Comparison of ENCODE assay signal across 8 cellular contexts in genomic region chr17:4950757-4951204, GRCh38. TPM values are rescaled to one million over a fixed set of nuclear protein-coding genes. Genes with fewer than 3 reads are reported as not detected.
DNase-seq lines count a peak whose midpoint lies in the region; ATAC-seq and TF ChIP-seq lines count a peak whose summit lies in the region.

Gene ENO3, plus strand, starts transcription at chr17:4951119. Its CDS starts 711 bp downstream, at chr17:4951830.

- in situ Hi-C loops in astrocyte of the spinal cord (cut with HindIII; ENCODE audit: low sequenced_read_pairs) = no loop called here

- POLR2A ChIA-PET in CD4-positive, alpha-beta memory T cell (lab: Charles Lee; ENCODE audit: partially characterized antibody) = interaction anchor here (0.9 to 25.3 kb wide), 6 partner anchors 11 to 807 kb away, joined by 4 to 973 read pairs (median 6); partner anchors contain the start of genes CAMTA2, CYB5D2, INCA1 and KIF1C

- TF ChIP-seq EP300 in tibial nerve (IDR thresholded peaks at IDR 0.05) = no peak

- intact Hi-C loops in CD4-positive, alpha-beta memory T cell (cut with micrococcal nuclease) = no loop called here

- H3K27me3 ChIP-seq in CD4-positive, alpha-beta memory T cell (ENCODE audit: insufficient read depth, low read length) = no peaks in the 10 kb centered on the region
- H3K27me3 ChIP-seq in tibial nerve = no peaks in the 10 kb centered on the region

- H3K27me3 Mint-ChIP-seq in CD4-positive, alpha-beta memory T cell = no peaks in the 10 kb centered on the region

- peak within 1 kb of the TSS; percentile 94 for H3K27ac ChIP-seq in CD4-positive, alpha-beta memory T cell (ENCODE audit: low read depth, low read length)
- H3K27ac ChIP-seq in KOPT-K1 (ENCODE audit: low read depth, low read length, poor library complexity, severe bottlenecking) (peak within 1 kb of the TSS; percentile 99), tibial nerve (peak within 1 kb of the TSS; percentile 94 to 98 (median 96))

- H3K4me1 Mint-ChIP-seq in CD4-positive, alpha-beta memory T cell = peaks cover 7 to 48% (median 22%) of the 10 kb centered on the region in 4 donors

- TF ChIP-seq POLR2A in tibial nerve (IDR thresholded peaks at IDR 0.05) = no peak

- CTCF ChIA-PET in CD4-positive, alpha-beta memory T cell (lab: Charles Lee; ENCODE audit: partially characterized antibody) = interaction anchor here (1.0 to 3.1 kb wide), 5 partner anchors 10 to 41 kb away, joined by 3 to 11 read pairs (median 8); partner anchors contain the start of genes RNF167 and SPAG7

- peak within 1 kb of the TSS; percentile 80 to 87 (median 83) for H3K4me3 Mint-ChIP-seq in CD4-positive, alpha-beta memory T cell

- peak within 1 kb of the TSS in 1 of 2 donors; percentile 94 for H3K4me3 ChIP-seq in CD4-positive, alpha-beta memory T cell (ENCODE audit: low read length in 2 of 2)
- H3K4me3 ChIP-seq in astrocyte of the spinal cord (ENCODE audit: low read depth, low read length) (peak within 1 kb of the TSS; percentile 28), tibial nerve (peak within 1 kb of the TSS; percentile 85 to 99 (median 95))

- H3K9me3 ChIP-seq in CD4-positive, alpha-beta memory T cell (ENCODE audit: control insufficient read depth in 1 of 2, low read length in 2 of 2) = no peaks in the 10 kb centered on the region
- no peaks in the 10 kb centered on the region for H3K9me3 ChIP-seq in KOPT-K1 (ENCODE audit: insufficient read depth, low read length, poor library complexity, severe bottlenecking)
- H3K9me3 ChIP-seq in tibial nerve = no peaks in the 10 kb centered on the region

- H3K36me3 ChIP-seq in CD4-positive, alpha-beta memory T cell (ENCODE audit: insufficient read depth, low read length) = peaks cover 15% of the 10 kb centered on the region
- peaks cover 19% of the 10 kb centered on the region for H3K36me3 ChIP-seq in KOPT-K1 (ENCODE audit: insufficient read depth, low read length)
- H3K36me3 ChIP-seq in tibial nerve = peaks cover 0 to 9% (median 0%) of the 10 kb centered on the region in 3 donors

- H3K27ac Mint-ChIP-seq in CD4-positive, alpha-beta memory T cell = peak within 1 kb of the TSS; percentile 84 to 93 (median 91)

- ATAC-seq in left lobe of liver = peak; percentile 7

- H3K9me3 Mint-ChIP-seq in CD4-positive, alpha-beta memory T cell = peaks cover 0 to 2% (median 0%) of the 10 kb centered on the region in 8 donors

- H3K4me1 ChIP-seq in CD4-positive, alpha-beta memory T cell (ENCODE audit: insufficient read depth, low read length) = peaks cover 24% of the 10 kb centered on the region
- peaks cover 0 to 35% (median 22%) of the 10 kb centered on the region in 4 donors for H3K4me1 ChIP-seq in tibial nerve

- WGBS in tibial nerve, 2 donors = 39 to 40% methylated on average over 7 of the region's 7 CpGs

- DNase-seq in CD4-positive, alpha-beta memory T cell = no peak
- DNase-seq in astrocyte of the spinal cord (ENCODE audit: low read depth, low spot score) = no peak
- DNase-seq in left lobe of liver (ENCODE audit: low spot score) = peak; percentile 84
- no peak for DNase-seq in tibial nerve (ENCODE audit: low spot score in 2 of 2)
- DNase-seq in AG08396 (ENCODE audit: low spot score) = no peak
- no peak for DNase-seq in UCSD-AML1 (lab: John Stamatoyannopoulos, UW; ENCODE audit: unreplicated experiment)
- no peak for DNase-seq in T-helper 9 cell

- peaks cover 15 to 22% of the 10 kb centered on the region in 2 donors for H3K36me3 Mint-ChIP-seq in CD4-positive, alpha-beta memory T cell

- TF ChIP-seq CTCF in astrocyte of the spinal cord (IDR thresholded peaks at IDR 0.05; ENCODE audit: low read depth, low read length) (no peak), tibial nerve (IDR thresholded peaks at IDR 0.05) (no peak)

RNA-seq across cellular contexts. Expression of gene ENO3, which starts in this region (rescaled TPM):
- 10 to 100 TPM; 16.2 to 21.8 TPM for total RNA-seq in CD4-positive, alpha-beta memory T cell
- polyA plus RNA-seq in CD4-positive, alpha-beta memory T cell = 1 to 10 TPM; 1.5 to 2.4 TPM
- total RNA-seq in left lobe of liver (52.7 TPM), tibial nerve (10 to 100 TPM in 2 of 4 donors, 1 to 10 TPM in 2; 7.5 to 15.3 (median 10.2) TPM)
